ENCODE assay signal across 20 cellular contexts in the genomic region with DNA sequence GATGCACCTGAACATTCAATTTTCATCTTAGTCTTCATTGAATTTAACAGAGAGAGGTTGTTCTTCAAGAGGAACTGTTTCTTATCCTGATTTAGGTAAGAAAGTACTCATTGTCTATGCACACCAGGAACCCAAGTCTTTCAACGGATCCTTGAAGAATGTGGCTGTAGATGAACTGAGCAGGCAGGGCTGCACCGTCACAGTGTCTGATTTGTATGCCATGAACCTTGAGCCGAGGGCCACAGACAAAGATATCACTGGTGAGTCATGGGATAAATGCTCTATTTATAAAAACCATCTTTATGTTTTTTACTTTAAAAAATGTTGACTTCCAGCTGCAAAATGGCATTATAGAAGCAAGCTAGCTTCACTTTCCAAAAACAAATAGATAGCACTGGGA.
"Had no signal": no experiment of that assay in that cellular context is flagged by ENCODE, and none has a peak within 500 bp of the region (broad histone marks: within the 10 kb centered on the region; RNA-seq: fewer than 3 reads in every experiment).

No MANE protein-coding gene starts in this region.

- H3K4me1 Mint-ChIP-seq: mesothelial cell of epicardium had no signal

- H3K27me3 Mint-ChIP-seq: activated naive CD8-positive, alpha-beta T cell treated with anti-CD3 and anti-CD28 coated beads, Interleukin-2, amount 50 U/mL, for 24 hours; T-cell had no signal

- H3K4me3 ChIP-seq: coronary artery, esophagus squamous epithelium, lung, pancreas, sigmoid colon, thoracic aorta, upper lobe of right lung had no signal

- H3K4me1 ChIP-seq: pancreas, sigmoid colon, upper lobe of right lung had no signal

- H3K9me3 ChIP-seq: pancreas had no signal

- ATAC-seq: activated naive CD8-positive, alpha-beta T cell treated with anti-CD3 and anti-CD28 coated beads, Interleukin-2, amount 50 U/mL, for 24 hours; foreskin keratinocyte; left cardiac atrium; pancreas; T-cell; upper lobe of right lung had no signal

- H3K4me3 Mint-ChIP-seq: activated naive CD8-positive, alpha-beta T cell treated with anti-CD3 and anti-CD28 coated beads, Interleukin-2, amount 50 U/mL, for 24 hours; immature natural killer cell; mesothelial cell of epicardium; neural crest cell; T-cell had no signal

- DNase-seq: activated CD4-positive, CD25-positive, alpha-beta regulatory T cell treated with anti-CD3 and anti-CD28 coated beads, Interleukin-2, amount 50 U/mL, for 72 hours; activated naive CD4-positive, alpha-beta T cell; activated naive CD8-positive, alpha-beta T cell treated with anti-CD3 and anti-CD28 coated beads, Interleukin-2, amount 50 U/mL, for 24 hours; activated T-cell treated with anti-CD3 and anti-CD28 coated beads for 4 hours; esophagus squamous epithelium; foreskin keratinocyte; immature natural killer cell; left cardiac atrium; pancreas; sigmoid colon; stimulated activated CD4-positive, alpha-beta T cell treated with anti-CD3 and anti-CD28 coated beads, Interleukin-12 subunit alpha, Interleukin-12 subunit beta, amount 100 ng/mL, for 4 hours; stimulated activated CD4-positive, alpha-beta T cell treated with anti-CD3 and anti-CD28 coated beads, Interleukin-2, amount 100 ng/mL, for 24 hours; T-cell; T-helper 9 cell; upper lobe of right lung had no signal

- H3K27ac Mint-ChIP-seq: activated naive CD8-positive, alpha-beta T cell treated with anti-CD3 and anti-CD28 coated beads, Interleukin-2, amount 50 U/mL, for 24 hours; immature natural killer cell; mesothelial cell of epicardium; T-cell had no signal
